1 cellular context compared by ENCODE assay signal in genomic region chr2:85429924-85430289, GRCh38.
TF ChIP-seq lines count a peak whose summit lies in the region.

No MANE protein-coding gene starts in this region.

TF ChIP-seq in H1, 55 proteins besides CTCF, POLR2A, EP300 and RAD21:
- TF ChIP-seq TAF1 (IDR thresholded peaks at IDR 0.05; ENCODE audit: low read depth, low read length) (no peak), SP2 (IDR thresholded peaks at IDR 0.05; ENCODE audit: low read length) (no peak), CHD1 (IDR thresholded peaks at IDR 0.05; ENCODE audit: low read depth, low read length) (no peak), JUN (IDR thresholded peaks at IDR 0.05; ENCODE audit: low read depth, low read length) (no peak), KDM1A (IDR thresholded peaks at IDR 0.05; ENCODE audit: borderline replicate concordance, low read length) (no peak), JUND (IDR thresholded peaks at IDR 0.05; ENCODE audit: low read length) (no peak), SIN3A (conservative IDR thresholded peaks at IDR 0.05 in 1 of 2, IDR thresholded peaks at IDR 0.05 in 1 of 2; ENCODE audit: low read depth in 1 of 2, low read length in 2 of 2) (no peak), CREB1 (IDR thresholded peaks at IDR 0.05) (no peak)
- TF ChIP-seq, protein P1, sequence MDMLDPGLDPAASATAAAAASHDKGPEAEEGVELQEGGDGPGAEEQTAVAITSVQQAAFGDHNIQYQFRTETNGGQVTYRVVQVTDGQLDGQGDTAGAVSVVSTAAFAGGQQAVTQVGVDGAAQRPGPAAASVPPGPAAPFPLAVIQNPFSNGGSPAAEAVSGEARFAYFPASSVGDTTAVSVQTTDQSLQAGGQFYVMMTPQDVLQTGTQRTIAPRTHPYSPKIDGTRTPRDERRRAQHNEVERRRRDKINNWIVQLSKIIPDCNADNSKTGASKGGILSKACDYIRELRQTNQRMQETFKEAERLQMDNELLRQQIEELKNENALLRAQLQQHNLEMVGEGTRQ (IDR thresholded peaks at IDR 0.05; ENCODE audit: low read length): no peak
